ENCODE assay signal across 21 cellular contexts in genomic region chr15:42863572-42864239, GRCh38.
"Had no signal": no experiment of that assay in that cellular context is flagged by ENCODE, and none has a peak within 500 bp of the region (broad histone marks: within the 10 kb centered on the region; RNA-seq: fewer than 3 reads in every experiment).

No MANE protein-coding gene starts in this region.

- H3K9me3 Mint-ChIP-seq: activated CD4-positive, alpha-beta T cell treated with anti-CD3 and anti-CD28 coated beads, Interleukin-2, amount 10 ng/mL, durations not matched to agents 7 days and 5 days; activated naive CD4-positive, alpha-beta T cell treated with anti-CD3 and anti-CD28 coated beads, Interleukin-2, amount 50 U/mL, for 24 hours; activated T-cell treated with anti-CD3 and anti-CD28 coated beads, Interleukin-2, amount 50 U/mL, for 24 hours; endodermal cell; stimulated activated naive CD8-positive, alpha-beta T cell treated with anti-CD3 and anti-CD28 coated beads, Interleukin-15, Interleukin-2, amounts not matched to agents 100 ng/mL and 50 ng/mL, for 24 hours had no signal

- DNase-seq: activated CD4-positive, alpha-beta T cell treated with anti-CD3 and anti-CD28 coated beads, Interleukin-2, amount 10 ng/mL, durations not matched to agents 7 days and 5 days; activated CD8-positive, alpha-beta T cell treated with anti-CD3 and anti-CD28 coated beads, Interleukin-2, amount 10 ng/mL, durations not matched to agents 7 days and 5 days; activated T-cell treated with anti-CD3 and anti-CD28 coated beads, Interleukin-2, amount 50 U/mL, for 24 hours; endodermal cell; gastrocnemius medialis; heart left ventricle; left ventricle myocardium inferior; occipital lobe; right cardiac atrium; T-helper 1 cell; T-helper 9 cell; trophoblast cell had no signal

- H3K27ac ChIP-seq: ascending aorta, cardiac muscle cell, gastrocnemius medialis, heart left ventricle, left ventricle myocardium inferior, skin epidermis, suprapubic skin, vagina had no signal

- H3K4me1 Mint-ChIP-seq: activated CD4-positive, alpha-beta T cell treated with anti-CD3 and anti-CD28 coated beads, Interleukin-2, amount 10 ng/mL, durations not matched to agents 7 days and 5 days; endodermal cell had no signal

- H3K27me3 Mint-ChIP-seq: activated CD4-positive, alpha-beta T cell treated with anti-CD3 and anti-CD28 coated beads, Interleukin-2, amount 10 ng/mL, durations not matched to agents 7 days and 5 days; activated naive CD4-positive, alpha-beta T cell treated with anti-CD3 and anti-CD28 coated beads, Interleukin-2, amount 50 U/mL, for 24 hours; activated T-cell treated with anti-CD3 and anti-CD28 coated beads, Interleukin-2, amount 50 U/mL, for 24 hours; progenitor cell of endocrine pancreas; stimulated activated naive CD8-positive, alpha-beta T cell treated with anti-CD3 and anti-CD28 coated beads, Interleukin-15, Interleukin-2, amounts not matched to agents 100 ng/mL and 50 ng/mL, for 24 hours had no signal

- H3K27ac Mint-ChIP-seq: activated CD4-positive, alpha-beta T cell treated with anti-CD3 and anti-CD28 coated beads, Interleukin-2, amount 10 ng/mL, durations not matched to agents 7 days and 5 days; activated CD8-positive, alpha-beta T cell treated with anti-CD3 and anti-CD28 coated beads, Interleukin-2, amount 10 ng/mL, durations not matched to agents 7 days and 5 days; activated naive CD4-positive, alpha-beta T cell treated with anti-CD3 and anti-CD28 coated beads, Interleukin-2, amount 50 U/mL, for 24 hours; activated T-cell treated with anti-CD3 and anti-CD28 coated beads, Interleukin-2, amount 50 U/mL, for 24 hours; endodermal cell; progenitor cell of endocrine pancreas; stimulated activated naive CD8-positive, alpha-beta T cell treated with anti-CD3 and anti-CD28 coated beads, Interleukin-15, Interleukin-2, amounts not matched to agents 100 ng/mL and 50 ng/mL, for 24 hours had no signal

- H3K4me3 Mint-ChIP-seq: activated CD4-positive, alpha-beta T cell treated with anti-CD3 and anti-CD28 coated beads, Interleukin-2, amount 10 ng/mL, durations not matched to agents 7 days and 5 days; activated CD8-positive, alpha-beta T cell treated with anti-CD3 and anti-CD28 coated beads, Interleukin-2, amount 10 ng/mL, durations not matched to agents 7 days and 5 days; activated naive CD4-positive, alpha-beta T cell treated with anti-CD3 and anti-CD28 coated beads, Interleukin-2, amount 50 U/mL, for 24 hours; activated T-cell treated with anti-CD3 and anti-CD28 coated beads, Interleukin-2, amount 50 U/mL, for 24 hours; endodermal cell; stimulated activated naive CD8-positive, alpha-beta T cell treated with anti-CD3 and anti-CD28 coated beads, Interleukin-15, Interleukin-2, amounts not matched to agents 100 ng/mL and 50 ng/mL, for 24 hours had no signal

- H3K4me3 ChIP-seq: ascending aorta, cardiac muscle cell, gastrocnemius medialis, heart left ventricle, left ventricle myocardium inferior, skin epidermis, suprapubic skin, vagina had no signal

- ATAC-seq: activated CD4-positive, CD25-positive, alpha-beta regulatory T cell treated with anti-CD3 and anti-CD28 coated beads, Interleukin-2, amount 50 U/mL, for 24 hours; activated CD8-positive, alpha-beta T cell treated with anti-CD3 and anti-CD28 coated beads, Interleukin-2, amount 10 ng/mL, durations not matched to agents 7 days and 5 days; gastrocnemius medialis; heart left ventricle; right cardiac atrium had no signal

- H3K27me3 ChIP-seq: ascending aorta, cardiac muscle cell, gastrocnemius medialis, heart left ventricle, suprapubic skin, vagina had no signal

- H3K9me3 ChIP-seq: ascending aorta, gastrocnemius medialis, heart left ventricle, left ventricle myocardium inferior, suprapubic skin, vagina had no signal

- H3K4me1 ChIP-seq: vagina had no signal
